15 cellular contexts compared by ENCODE assay signal in genomic region chr9:14080940-14081621, GRCh38.
DNase-seq lines count a peak whose midpoint lies in the region; ATAC-seq and FAIRE-seq lines count a peak whose summit lies in the region.
"Had no signal": no experiment of that assay in that cellular context is flagged by ENCODE, and none has a peak within 500 bp of the region (broad histone marks: within the 10 kb centered on the region; RNA-seq: fewer than 3 reads in every experiment).

No MANE protein-coding gene starts in this region.

- DNase-seq in SKM-1 treated with dmso at 0.1 percent for 144 hours (lab: John Stamatoyannopoulos, UW; ENCODE audit: unreplicated experiment), result peak; percentile 23
- no peak for DNase-seq in SKM-1 (lab: John Stamatoyannopoulos, UW; ENCODE audit: unreplicated experiment)
- peak; percentile 56 for DNase-seq in RCC 7860 (ENCODE audit: low spot score)
- peak; percentile 68 for DNase-seq in epithelial cell of prostate (ENCODE audit: low read depth, low spot score)
- peak; percentile 10 for DNase-seq in urothelium cell line (ENCODE audit: low spot score)
- no peak for DNase-seq in NCI-H2171 treated with DMSO at 0.1 percent for 48 hours (lab: John Stamatoyannopoulos, UW)
- DNase-seq in central memory CD4-positive, alpha-beta T cell, result no peak
- DNase-seq: activated B cell treated with CpG ODN at 0.5 μM for 24 hours; activated T-cell treated with anti-CD3 and anti-CD28 coated beads, Interleukin-2, amount 50 U/mL, for 48 hours; effector memory CD8-positive, alpha-beta T cell; glutamatergic neuron; KG1; SHP77 treated with DMSO at 0.1 percent for 48 hours; upper lobe of left lung had no signal

- ATAC-seq in HG03045 (IDR thresholded peaks at IDR 0.05; ENCODE audit: unreplicated experiment), result no peak
- ATAC-seq: effector memory CD8-positive, alpha-beta T cell had no signal

- peak overlapping the region; percentile 60 for H3K27ac ChIP-seq in epithelial cell of prostate
- H3K27ac ChIP-seq: upper lobe of left lung had no signal

- FAIRE-seq in RCC 7860 (lab: Jason Lieb, UNC), result peak; percentile 81
- FAIRE-seq in urothelium cell line (lab: Jason Lieb, UNC), result no peak

Comparison
In these comparisons a context has a peak if more than half of its experiments do, and no peak if none do; other contexts are left out.
1. DNase-seq: peak in SKM-1 treated with dmso at 0.1 percent for 144 hours (single experiment), RCC 7860 (single experiment), epithelial cell of prostate (single experiment) and urothelium cell line (single experiment); none in SKM-1 (single experiment), NCI-H2171 treated with DMSO at 0.1 percent for 48 hours (single experiment) and central memory CD4-positive, alpha-beta T cell (single experiment).